Comparison of ENCODE assay signal across 13 cellular contexts in the genomic region with DNA sequence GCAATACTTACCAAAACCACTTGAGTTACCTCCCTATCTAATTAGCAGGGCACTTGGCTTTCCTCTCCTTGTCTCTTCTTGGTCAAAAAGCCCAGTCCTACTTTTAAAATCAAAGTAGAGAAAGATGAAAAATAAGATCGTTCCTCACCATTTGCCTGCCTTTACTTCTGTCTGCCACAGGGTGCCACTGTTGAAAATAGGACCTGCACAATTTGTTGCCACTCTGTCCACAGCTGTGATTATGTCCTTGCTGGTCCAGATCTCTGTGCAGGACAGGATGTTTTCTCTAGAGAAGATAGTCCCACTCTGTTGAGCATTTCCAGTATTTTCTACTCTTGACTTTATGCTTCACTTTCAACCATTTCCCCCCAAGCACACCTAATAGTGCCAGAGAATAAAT.
A peak's percentile ranks its signal among the peaks of the same experiment; 100 is the strongest.
DNase-seq lines count a peak whose midpoint lies in the region; ATAC-seq, FAIRE-seq and TF ChIP-seq lines count a peak whose summit lies in the region.
"Had no signal": no experiment of that assay in that cellular context is flagged by ENCODE, and none has a peak within 500 bp of the region (broad histone marks: within the 10 kb centered on the region; RNA-seq: fewer than 3 reads in every experiment).

No MANE protein-coding gene starts in this region.

- CTCF ChIA-PET in HCT116 (lab: Charles Lee) = no interaction called here

- TF ChIP-seq RAD21 in HCT116 (IDR thresholded peaks at IDR 0.05; ENCODE audit: low read depth) = peak; percentile 39

- H3K4me3 Mint-ChIP-seq in glutamatergic neuron (ENCODE audit: unreplicated experiment) = no peak overlapping the region

- no peak overlapping the region for H3K9ac ChIP-seq in HCT116 (ENCODE audit: low read length)

- H3K36me3 ChIP-seq in HCT116 (ENCODE audit: control insufficient read depth in 1 of 2, insufficient read depth in 2 of 2, low read length in 2 of 2) (no peaks in the 10 kb centered on the region), aorta (ENCODE audit: control insufficient read depth in 1 of 2, insufficient read depth in 2 of 2, low read length in 1 of 2) (no peaks in the 10 kb centered on the region)

- H3K4me3 ChIP-seq in HCT116 (replicated peaks in 1 of 2; ENCODE audit: low read depth in 1 of 2, low read length in 2 of 2) = no peak overlapping the region
- no peak overlapping the region for H3K4me3 ChIP-seq in aorta (ENCODE audit: low read length in 2 of 2)

- intact Hi-C loops in HCT116 (cut with micrococcal nuclease) = no loop called here
- intact Hi-C loops in aorta (cut with DNase I) = no loop called here

- no peaks in the 10 kb centered on the region for H3K9me2 ChIP-seq in HCT116 (ENCODE audit: insufficient read depth)

- TF ChIP-seq POLR2A in HCT116 (IDR thresholded peaks at IDR 0.05; ENCODE audit: borderline replicate concordance, extremely low read depth, insufficient read depth, insufficient read length) = no peak

- POLR2A ChIA-PET in HCT116 (lab: Charles Lee) = no interaction called here

- H3K27me3 ChIP-seq in HCT116 (ENCODE audit: insufficient read depth, low read length) (no peaks in the 10 kb centered on the region), aorta (ENCODE audit: control insufficient read depth in 1 of 2, insufficient read depth in 2 of 2, low read length in 1 of 2) (no peaks in the 10 kb centered on the region)

- 71 to 79% methylated on average over 1 of the region's 1 CpG for WGBS in aorta, 2 donors

- FAIRE-seq in D721Med (lab: Jason Lieb, UNC) = no peak

- H2AFZ ChIP-seq in HCT116 (ENCODE audit: low read depth, low read length, poor library complexity, severe bottlenecking) = no peak overlapping the region

- peaks cover 2% of the 10 kb centered on the region for H3K27me3 Mint-ChIP-seq in glutamatergic neuron (ENCODE audit: unreplicated experiment)

- H3K36me3 Mint-ChIP-seq in glutamatergic neuron (ENCODE audit: unreplicated experiment) = no peaks in the 10 kb centered on the region

- H3K9me3 Mint-ChIP-seq in glutamatergic neuron (ENCODE audit: unreplicated experiment) = no peaks in the 10 kb centered on the region

- H3K27ac ChIP-seq in HCT116 (ENCODE audit: low read depth, low read length) (no peak overlapping the region), aorta (ENCODE audit: low read depth in 1 of 2, low read length in 2 of 2) (no peak overlapping the region), substantia nigra (ENCODE audit: low read depth, low read length, poor library complexity, severe bottlenecking) (no peak overlapping the region)
- H3K27ac ChIP-seq: epithelial cell of prostate had no signal

- no peaks in the 10 kb centered on the region for H3K79me2 ChIP-seq in HCT116 (ENCODE audit: insufficient read depth, low read length)

- no TSS peak for BruUV-seq in HCT116 (replicated peaks; lab: Mats Ljungman, UMichigan)

- no peak overlapping the region for H3K27ac Mint-ChIP-seq in glutamatergic neuron (ENCODE audit: unreplicated experiment)
- H3K27ac Mint-ChIP-seq: activated naive CD4-positive, alpha-beta T cell treated with anti-CD3 and anti-CD28 coated beads, Interleukin-2, amount 50 U/mL, for 72 hours had no signal

- in situ Hi-C loops in SK-MEL-5 (cut with HindIII; ENCODE audit: low pct_unique_long_range_greater_than_20kb, low sequenced_read_pairs) = no loop called here

- TF ChIP-seq CTCF in D721Med (IDR thresholded peaks at IDR 0.05; ENCODE audit: insufficient read depth, missing control alignments) (peak; percentile 37), HCT116 (IDR thresholded peaks at IDR 0.05 in 2 of 3, conservative IDR thresholded peaks at IDR 0.05 in 1 of 3; ENCODE audit: borderline replicate concordance in 1 of 3, insufficient read depth in 1 of 3, low read depth in 2 of 3, low read length in 2 of 3) (peak in 2 of 3 experiments; percentile 43 to 48; a peak in 4 of 6 replicates), glutamatergic neuron (IDR thresholded peaks at IDR 0.05; ENCODE audit: partially characterized antibody, unreplicated experiment) (peak; percentile 38)

- no peak overlapping the region for H3K4me2 ChIP-seq in HCT116 (ENCODE audit: low read length)

- H3K4me1 ChIP-seq in HCT116 (ENCODE audit: control insufficient read depth in 1 of 2, insufficient read depth in 2 of 2, low read length in 2 of 2) (no peaks in the 10 kb centered on the region), aorta (ENCODE audit: control insufficient read depth in 1 of 2, insufficient read depth in 2 of 2, low read length in 2 of 2) (peaks cover 2 to 6% of the 10 kb centered on the region in 2 donors)

- peaks cover 9% of the 10 kb centered on the region for H3K4me1 Mint-ChIP-seq in glutamatergic neuron (ENCODE audit: low read depth, unreplicated experiment)

- H4K20me1 ChIP-seq in HCT116 (ENCODE audit: insufficient read depth) = no peaks in the 10 kb centered on the region

- RAD21 ChIA-PET in HCT116 (lab: Charles Lee; ENCODE audit: low non-redundant PET in 1 of 2, low total read pairs in 2 of 2, uncharacterized antibody in 2 of 2, unreplicated experiment in 2 of 2) = no interaction called here

- H3K9me3 ChIP-seq in HCT116 (ENCODE audit: control insufficient read depth in 1 of 2, insufficient read depth in 1 of 2, low read depth in 1 of 2, low read length in 2 of 2) = no peaks in the 10 kb centered on the region
- no peaks in the 10 kb centered on the region for H3K9me3 ChIP-seq in aorta (ENCODE audit: control insufficient read depth, low read length)

- no peak for DNase-seq in D721Med (ENCODE audit: insufficient read length, low spot score)
- DNase-seq in HCT116 (ENCODE audit: low read depth, low spot score) = peak; percentile 7
- DNase-seq in SK-MEL-5 (ENCODE audit: low read depth, low spot score) = peak; percentile 35
- DNase-seq in glutamatergic neuron = no peak
- no peak for DNase-seq in activated naive CD4-positive, alpha-beta T cell treated with Interleukin-2 at 50 U/mL for 16 hours
- no peak for DNase-seq in DMS79 treated with DMSO at 0.1 percent for 48 hours (lab: John Stamatoyannopoulos, UW)
- DNase-seq in aorta = no peak
- DNase-seq in substantia nigra (lab: John Stamatoyannopoulos, UW) = no peak
- DNase-seq: DMS79, posterior cingulate gyrus had no signal

- no peak for ATAC-seq in HCT116
- no peak for ATAC-seq in aorta (ENCODE audit: low FRiP score)
- ATAC-seq: activated naive CD4-positive, alpha-beta T cell treated with anti-CD3 and anti-CD28 coated beads, Interleukin-2, amount 50 U/mL, for 72 hours; left lobe of liver had no signal

TF ChIP-seq in HCT116, 20 proteins besides CTCF, POLR2A, EP300 and RAD21:
- TF ChIP-seq CBX3 (IDR thresholded peaks at IDR 0.05; ENCODE audit: low read depth) (no peak), CEBPB (IDR thresholded peaks at IDR 0.05; ENCODE audit: low read depth) (no peak), ELF1 (IDR thresholded peaks at IDR 0.05; ENCODE audit: borderline replicate concordance, low read depth) (no peak), YY1 (IDR thresholded peaks at IDR 0.05; ENCODE audit: extremely low read depth, insufficient replicate concordance, low read depth, low read length) (no peak), JUND (IDR thresholded peaks at IDR 0.05) (no peak), FOSL1 (IDR thresholded peaks at IDR 0.05; ENCODE audit: low read depth) (no peak), SP1 (IDR thresholded peaks at IDR 0.05; ENCODE audit: low read depth) (no peak), ZFX (IDR thresholded peaks at IDR 0.05) (no peak), EZH2 (IDR thresholded peaks at IDR 0.05) (no peak), TCF7L2 (IDR thresholded peaks at IDR 0.05; ENCODE audit: borderline replicate concordance, extremely low read depth, insufficient read depth, insufficient read length) (no peak), POLR2AphosphoS5 (IDR thresholded peaks at IDR 0.05; ENCODE audit: low read depth, low read length) (no peak), ZNF274 (IDR thresholded peaks at IDR 0.05; ENCODE audit: low read depth, low read length) (no peak), EGR1 (IDR thresholded peaks at IDR 0.05; ENCODE audit: low read depth) (no peak)
- TF ChIP-seq, protein P1, sequence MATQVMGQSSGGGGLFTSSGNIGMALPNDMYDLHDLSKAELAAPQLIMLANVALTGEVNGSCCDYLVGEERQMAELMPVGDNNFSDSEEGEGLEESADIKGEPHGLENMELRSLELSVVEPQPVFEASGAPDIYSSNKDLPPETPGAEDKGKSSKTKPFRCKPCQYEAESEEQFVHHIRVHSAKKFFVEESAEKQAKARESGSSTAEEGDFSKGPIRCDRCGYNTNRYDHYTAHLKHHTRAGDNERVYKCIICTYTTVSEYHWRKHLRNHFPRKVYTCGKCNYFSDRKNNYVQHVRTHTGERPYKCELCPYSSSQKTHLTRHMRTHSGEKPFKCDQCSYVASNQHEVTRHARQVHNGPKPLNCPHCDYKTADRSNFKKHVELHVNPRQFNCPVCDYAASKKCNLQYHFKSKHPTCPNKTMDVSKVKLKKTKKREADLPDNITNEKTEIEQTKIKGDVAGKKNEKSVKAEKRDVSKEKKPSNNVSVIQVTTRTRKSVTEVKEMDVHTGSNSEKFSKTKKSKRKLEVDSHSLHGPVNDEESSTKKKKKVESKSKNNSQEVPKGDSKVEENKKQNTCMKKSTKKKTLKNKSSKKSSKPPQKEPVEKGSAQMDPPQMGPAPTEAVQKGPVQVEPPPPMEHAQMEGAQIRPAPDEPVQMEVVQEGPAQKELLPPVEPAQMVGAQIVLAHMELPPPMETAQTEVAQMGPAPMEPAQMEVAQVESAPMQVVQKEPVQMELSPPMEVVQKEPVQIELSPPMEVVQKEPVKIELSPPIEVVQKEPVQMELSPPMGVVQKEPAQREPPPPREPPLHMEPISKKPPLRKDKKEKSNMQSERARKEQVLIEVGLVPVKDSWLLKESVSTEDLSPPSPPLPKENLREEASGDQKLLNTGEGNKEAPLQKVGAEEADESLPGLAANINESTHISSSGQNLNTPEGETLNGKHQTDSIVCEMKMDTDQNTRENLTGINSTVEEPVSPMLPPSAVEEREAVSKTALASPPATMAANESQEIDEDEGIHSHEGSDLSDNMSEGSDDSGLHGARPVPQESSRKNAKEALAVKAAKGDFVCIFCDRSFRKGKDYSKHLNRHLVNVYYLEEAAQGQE (IDR thresholded peaks at IDR 0.05; ENCODE audit: low read depth) = no peak
- TF ChIP-seq, protein P2, sequence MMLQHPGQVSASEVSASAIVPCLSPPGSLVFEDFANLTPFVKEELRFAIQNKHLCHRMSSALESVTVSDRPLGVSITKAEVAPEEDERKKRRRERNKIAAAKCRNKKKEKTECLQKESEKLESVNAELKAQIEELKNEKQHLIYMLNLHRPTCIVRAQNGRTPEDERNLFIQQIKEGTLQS (IDR thresholded peaks at IDR 0.05) = no peak
- TF ChIP-seq, protein P3, sequence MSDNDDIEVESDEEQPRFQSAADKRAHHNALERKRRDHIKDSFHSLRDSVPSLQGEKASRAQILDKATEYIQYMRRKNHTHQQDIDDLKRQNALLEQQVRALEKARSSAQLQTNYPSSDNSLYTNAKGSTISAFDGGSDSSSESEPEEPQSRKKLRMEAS (IDR thresholded peaks at IDR 0.05) = no peak

Comparison
In these comparisons a context has a peak if more than half of its experiments do, and no peak if none do; other contexts are left out.
1. DNase-seq: peak in HCT116 (single experiment) and SK-MEL-5 (single experiment); none in D721Med (single experiment), glutamatergic neuron (single experiment), activated naive CD4-positive, alpha-beta T cell treated with Interleukin-2 at 50 U/mL for 16 hours (single experiment), DMS79 treated with DMSO at 0.1 percent for 48 hours (single experiment), aorta (0 of 2) and substantia nigra (0 of 49).
2. Peak in every context shown above with its lines, with median percentiles within 50 percentile points of each other: CTCF ChIP-seq.